8 cellular contexts compared by ENCODE assay signal in genomic region chr13:42272776-42273175, GRCh38. TPM values are rescaled to one million over a fixed set of nuclear protein-coding genes. Genes with fewer than 3 reads are reported as not detected.
A peak's percentile ranks its signal among the peaks of the same experiment; 100 is the strongest.
DNase-seq lines count a peak whose midpoint lies in the region; ATAC-seq and TF ChIP-seq lines count a peak whose summit lies in the region.

No MANE protein-coding gene starts in this region.

- no peak overlapping the region for H2BK12ac ChIP-seq in trophoblast cell (ENCODE audit: low read length)

- peak overlapping the region; percentile 93 for H2AFZ ChIP-seq in trophoblast cell (ENCODE audit: insufficient read depth, low read length, poor library complexity)

- no peaks in the 10 kb centered on the region for H3F3A ChIP-seq in DOHH2 (ENCODE audit: control insufficient read depth, insufficient read depth)

- H3K18ac ChIP-seq in trophoblast cell (ENCODE audit: low read length): no peak overlapping the region

- H3K4me2 ChIP-seq in DOHH2 (ENCODE audit: low read length): peak overlapping the region; percentile 84
- H3K4me2 ChIP-seq in trophoblast cell (ENCODE audit: low read length): peak overlapping the region; percentile 78

- peaks cover 55% of the 10 kb centered on the region for H3K4me1 ChIP-seq in DOHH2 (ENCODE audit: control insufficient read depth, low read length)
- H3K4me1 ChIP-seq in esophagus (ENCODE audit: control insufficient read depth in 2 of 2, insufficient read depth in 2 of 2, low read length in 1 of 2): no peaks in the 10 kb centered on the region
- peaks cover 0 to 3% of the 10 kb centered on the region in 2 experiments for H3K4me1 ChIP-seq in trophoblast cell (ENCODE audit: control insufficient read depth in 1 of 2, insufficient read depth in 2 of 2, low read length in 2 of 2)

- no peak overlapping the region for H2BK5ac ChIP-seq in trophoblast cell (ENCODE audit: low read depth, low read length, poor library complexity)

- H4K91ac ChIP-seq in trophoblast cell (ENCODE audit: low read depth, low read length): no peak overlapping the region

- ATAC-seq in HG02981 (IDR thresholded peaks at IDR 0.05; ENCODE audit: unreplicated experiment): no peak
- no peak for ATAC-seq in HG02970 (IDR thresholded peaks at IDR 0.05; ENCODE audit: low FRiP score, unreplicated experiment)

- no peak overlapping the region for H3K14ac ChIP-seq in trophoblast cell (ENCODE audit: low read length)

- peak overlapping the region; percentile 88 for H4K12ac ChIP-seq in trophoblast cell (ENCODE audit: low read depth, low read length)

- no peak overlapping the region for H2BK120ac ChIP-seq in trophoblast cell (ENCODE audit: insufficient read depth, low read length, poor library complexity)

- 3 to 9% methylated on average over 4 of the region's 4 CpGs for WGBS in esophagus, 2 donors
- WGBS in trophoblast cell (ENCODE audit: extremely low coverage, insufficient coverage, insufficient read length): no CpG with 5 or more reads among the region's 4 CpGs

- H3K9me3 ChIP-seq in DOHH2 (ENCODE audit: control insufficient read depth, insufficient read depth, low read length) (no peaks in the 10 kb centered on the region), esophagus (ENCODE audit: control insufficient read depth in 2 of 2, insufficient read depth in 1 of 2, low read depth in 1 of 2, low read length in 1 of 2) (no peaks in the 10 kb centered on the region), trophoblast cell (ENCODE audit: insufficient read depth, low read depth, low read length) (no peaks in the 10 kb centered on the region)

- H3K9ac ChIP-seq in trophoblast cell (ENCODE audit: low read length): no peak overlapping the region

- no peaks in the 10 kb centered on the region for H3K27me3 ChIP-seq in DOHH2 (ENCODE audit: control insufficient read depth, low read length)
- no peaks in the 10 kb centered on the region for H3K27me3 ChIP-seq in esophagus (ENCODE audit: control insufficient read depth in 1 of 2, insufficient read depth in 2 of 2, low read length in 2 of 2)
- H3K27me3 ChIP-seq in trophoblast cell (ENCODE audit: insufficient read depth, low read length): no peaks in the 10 kb centered on the region

- H3K79me2 ChIP-seq in DOHH2 (ENCODE audit: control insufficient read depth, low read length) (peaks cover 57% of the 10 kb centered on the region), trophoblast cell (ENCODE audit: control insufficient read depth, insufficient read depth, low read length, poor library complexity) (peaks cover 9% of the 10 kb centered on the region)

- peak overlapping the region; percentile 61 for H3K4ac ChIP-seq in trophoblast cell (ENCODE audit: low read depth, low read length)

- peak overlapping the region; percentile 88 for H4K8ac ChIP-seq in trophoblast cell (ENCODE audit: low read depth, low read length)

- peak overlapping the region; percentile 73 for H3K27ac ChIP-seq in DOHH2 (ENCODE audit: low read depth, low read length)
- peak overlapping the region in 1 of 2 donors; percentile 87 for H3K27ac ChIP-seq in esophagus (ENCODE audit: low read depth in 2 of 2, low read length in 1 of 2)
- no peak overlapping the region for H3K27ac ChIP-seq in trophoblast cell (ENCODE audit: low read depth, low read length)

- H3K36me3 ChIP-seq in DOHH2 (ENCODE audit: control insufficient read depth, low read length): peaks cover 24% of the 10 kb centered on the region
- H3K36me3 ChIP-seq in esophagus (ENCODE audit: control insufficient read depth in 2 of 2, insufficient read depth in 2 of 2, low read length in 1 of 2): no peaks in the 10 kb centered on the region
- no peaks in the 10 kb centered on the region for H3K36me3 ChIP-seq in trophoblast cell (ENCODE audit: control insufficient read depth in 1 of 2, insufficient read depth in 2 of 2, low read length in 2 of 2)

- no peaks in the 10 kb centered on the region for H3K9me2 ChIP-seq in DOHH2 (replicated peaks; ENCODE audit: control insufficient read depth, low read length)

- H4K20me1 ChIP-seq in DOHH2 (ENCODE audit: control insufficient read depth, insufficient read depth, low read depth, low read length): peaks cover 7% of the 10 kb centered on the region; the same call in 1 of the 2 replicates

- no peak overlapping the region for H3K23ac ChIP-seq in trophoblast cell (ENCODE audit: low read length)

- DNase-seq in OCI-M1 (lab: John Stamatoyannopoulos, UW) (peak; percentile 53), trophoblast cell (no peak), A172 (ENCODE audit: low spot score) (no peak), nucleus accumbens (lab: John Stamatoyannopoulos, UW) (no peak)

- no peak overlapping the region for H2AK5ac ChIP-seq in trophoblast cell (ENCODE audit: low read length)

- no peak for TF ChIP-seq CTCF in DOHH2 (IDR thresholded peaks at IDR 0.05; ENCODE audit: low read depth, low read length, poor library complexity, severe bottlenecking)

- H3K4me3 ChIP-seq in DOHH2 (ENCODE audit: low read length) (peak overlapping the region; percentile 96), esophagus (ENCODE audit: low read depth in 1 of 2, low read length in 2 of 2) (peak overlapping the region; percentile 71 to 93), trophoblast cell (ENCODE audit: low read depth, low read length) (peak overlapping the region; percentile 97)

- peaks cover 12% of the 10 kb centered on the region for H3K79me1 ChIP-seq in trophoblast cell (ENCODE audit: low read length)

RNA-seq across cellular contexts. Expression of gene AKAP11, which starts 0.8 kb away (rescaled TPM):
- 1 to 10 TPM; 3.4 to 4.5 TPM for polyA plus RNA-seq in esophagus
- polyA plus RNA-seq in trophoblast cell (2013): 6.7 and 6.9 TPM in 2 replicates
- 14.8 and 17.2 TPM in 2 replicates for total RNA-seq in A172 (2014; rRNA removed; shearing (Covaris generic))
